ENCODE assay signal across 1 cellular context in the genomic region with DNA sequence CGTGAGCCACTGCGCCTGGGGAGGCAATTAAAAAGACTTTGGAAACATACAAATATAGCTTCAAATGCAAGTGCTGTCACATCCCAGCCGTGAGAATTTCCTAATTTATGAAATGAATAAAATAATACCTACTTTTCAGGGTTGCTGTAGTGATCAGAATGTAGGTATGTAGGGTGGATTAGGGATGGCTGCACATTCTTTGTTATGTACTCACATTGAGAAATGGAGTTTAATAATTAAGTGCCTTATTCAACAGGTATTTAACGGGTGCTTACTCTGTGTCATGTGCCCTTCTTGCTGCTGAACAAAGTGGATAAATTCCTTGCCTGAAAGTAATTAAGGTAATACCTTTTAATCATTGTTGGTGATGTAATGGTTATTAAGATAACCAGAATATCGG.
A peak's percentile ranks its signal among the peaks of the same experiment; 100 is the strongest.
TF ChIP-seq lines count a peak whose summit lies in the region.

No MANE protein-coding gene starts in this region.

TF ChIP-seq in HEK293, 187 proteins besides CTCF, POLR2A, EP300 and RAD21:
- TF ChIP-seq, protein P1, sequence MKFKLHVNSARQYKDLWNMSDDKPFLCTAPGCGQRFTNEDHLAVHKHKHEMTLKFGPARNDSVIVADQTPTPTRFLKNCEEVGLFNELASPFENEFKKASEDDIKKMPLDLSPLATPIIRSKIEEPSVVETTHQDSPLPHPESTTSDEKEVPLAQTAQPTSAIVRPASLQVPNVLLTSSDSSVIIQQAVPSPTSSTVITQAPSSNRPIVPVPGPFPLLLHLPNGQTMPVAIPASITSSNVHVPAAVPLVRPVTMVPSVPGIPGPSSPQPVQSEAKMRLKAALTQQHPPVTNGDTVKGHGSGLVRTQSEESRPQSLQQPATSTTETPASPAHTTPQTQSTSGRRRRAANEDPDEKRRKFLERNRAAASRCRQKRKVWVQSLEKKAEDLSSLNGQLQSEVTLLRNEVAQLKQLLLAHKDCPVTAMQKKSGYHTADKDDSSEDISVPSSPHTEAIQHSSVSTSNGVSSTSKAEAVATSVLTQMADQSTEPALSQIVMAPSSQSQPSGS (tag by site-specific recombination; IDR thresholded peaks at IDR 0.05; ENCODE audit: low read depth): 0 out of 2 replicates have a peak, but pooled peaks have one; percentile 30
- TF ChIP-seq ZNF112 (tag by site-specific recombination; IDR thresholded peaks at IDR 0.05): no peak
